Comparison of ENCODE assay signal across 10 cellular contexts in the genomic region with DNA sequence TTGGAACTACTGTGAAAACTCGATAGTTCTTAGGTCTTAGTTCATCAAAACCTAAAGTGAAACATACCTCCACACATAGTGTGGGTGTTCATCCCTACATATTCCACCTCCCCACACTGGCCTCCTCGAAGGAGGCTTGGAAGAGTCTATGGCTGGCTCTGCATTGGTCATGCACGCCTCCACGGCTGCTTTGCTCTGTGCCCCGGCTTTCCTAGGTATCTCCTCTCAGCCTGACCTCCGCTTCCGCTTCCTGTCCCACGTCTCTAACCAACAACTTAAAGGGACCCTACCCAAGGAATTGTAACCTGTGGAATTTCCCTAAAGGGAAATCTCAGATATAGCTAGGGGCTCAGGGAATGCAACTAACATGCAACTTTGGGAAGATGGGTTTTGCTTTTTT.
DNase-seq lines count a peak whose midpoint lies in the region; ATAC-seq, FAIRE-seq and TF ChIP-seq lines count a peak whose summit lies in the region.
"Had no signal": no experiment of that assay in that cellular context is flagged by ENCODE, and none has a peak within 500 bp of the region (broad histone marks: within the 10 kb centered on the region; RNA-seq: fewer than 3 reads in every experiment).

No MANE protein-coding gene starts in this region.

- H3K36me3 ChIP-seq in GM12878 (ENCODE audit: control insufficient read depth in 2 of 2, insufficient read depth in 2 of 2, low read length in 1 of 2) (no peaks in the 10 kb centered on the region), right lobe of liver (no peaks in the 10 kb centered on the region), vagina (no peaks in the 10 kb centered on the region)

- no peaks in the 10 kb centered on the region for H4K20me1 ChIP-seq in GM12878 (ENCODE audit: control insufficient read depth, insufficient read depth)

- TF ChIP-seq CTCF in GM12878 (IDR thresholded peaks at IDR 0.05 in 2 of 3, conservative IDR thresholded peaks at IDR 0.05 in 1 of 3; ENCODE audit: control insufficient read depth in 2 of 3, extremely low read depth in 1 of 3, insufficient read depth in 1 of 3, low read depth in 3 of 3, low read length in 3 of 3) (no peak), right lobe of liver (IDR thresholded peaks at IDR 0.05) (no peak), vagina (IDR thresholded peaks at IDR 0.05) (no peak)

- intact Hi-C loops in Right ventricle myocardium inferior (cut with DNase I) = no loop called here
- intact Hi-C loops in cardiac septum (cut with DNase I) = no loop called here
- intact Hi-C loops in GM12878 (cut with micrococcal nuclease; ENCODE audit: unreplicated experiment) = no loop called here
- intact Hi-C loops in right lobe of liver (cut with DNase I) = no loop called here
- intact Hi-C loops in vagina (cut with DNase I) = no loop called here

- no peak overlapping the region for H3K9ac ChIP-seq in GM12878 (ENCODE audit: control insufficient read depth, insufficient read depth, low read length)

- 0 out of 2 replicates have a peak overlapping the region, but pooled peaks have one; percentile 12 for H2AFZ ChIP-seq in GM12878 (ENCODE audit: control insufficient read depth, low read depth, low read length)

- TF ChIP-seq POLR2A in GM12878 (IDR thresholded peaks at IDR 0.05; ENCODE audit: low read depth, low read length) (no peak), right lobe of liver (IDR thresholded peaks at IDR 0.05) (peak; percentile 43), vagina (IDR thresholded peaks at IDR 0.05) (no peak)

- ATAC-seq in Right ventricle myocardium inferior = peak; percentile 50
- peak; percentile 48 for ATAC-seq in GM12878
- ATAC-seq in right lobe of liver = peak; percentile 66 to 93 (median 82)
- no peak for ATAC-seq in HG03469 (IDR thresholded peaks at IDR 0.05; ENCODE audit: unreplicated experiment)
- no peak for ATAC-seq in HG02610 (IDR thresholded peaks at IDR 0.05; ENCODE audit: unreplicated experiment)

- 52% methylated on average over 8 of the region's 8 CpGs for WGBS in GM12878 (ENCODE audit: insufficient coverage, insufficient replicate concordance, low lambda C conversion rate, missing lambda C conversion rate)
- 26% methylated on average over 8 of the region's 8 CpGs for WGBS in right lobe of liver (ENCODE audit: insufficient coverage, low coverage, low lambda C conversion rate, missing lambda C conversion rate)

- BruUV-seq in GM12878 (replicated peaks; lab: Mats Ljungman, UMichigan) = no TSS peak

- in situ Hi-C loops in GM12878 (cut with MboI) = no loop called here

- H3K79me2 ChIP-seq in GM12878 (ENCODE audit: control insufficient read depth, insufficient read depth, low read length) = no peaks in the 10 kb centered on the region

- POLR2A ChIA-PET in GM12878 (lab: Charles Lee) = interaction anchor here (1.3 kb wide), 1 partner anchor 12 kb away, joined by 3 read pairs; no protein-coding TSS in a partner anchor

- H3K4me3 ChIP-seq in GM12878 (no peak overlapping the region), right lobe of liver (peak overlapping the region; percentile 3 to 46 (median 14)), vagina (peak overlapping the region; percentile 2 to 19)

- H3K27me3 ChIP-seq in GM12878 (replicated peaks in 1 of 2; ENCODE audit: control insufficient read depth in 2 of 2, insufficient read depth in 2 of 2, low read length in 1 of 2) = no peaks in the 10 kb centered on the region
- H3K27me3 ChIP-seq in right lobe of liver = no peaks in the 10 kb centered on the region
- H3K27me3 ChIP-seq in vagina = no peaks in the 10 kb centered on the region

- SMC1A ChIA-PET in GM12878 (lab: Charles Lee; ENCODE audit: uncharacterized antibody, unreplicated experiment) = interaction anchor here (1.0 to 1.4 kb wide), 2 partner anchors 68 to 213 kb away, joined by 3 read pairs; no protein-coding TSS in a partner anchor

- CTCF ChIA-PET in GM12878 (lab: Yijun Ruan, JAX) = interaction anchor here (1.7 to 3.7 kb wide), 2 partner anchors 15 to 33 kb away, joined by 4 to 23 read pairs; no protein-coding TSS in a partner anchor

- H3K4me1 ChIP-seq in GM12878 (ENCODE audit: control insufficient read depth, insufficient read depth, low read length) (no peaks in the 10 kb centered on the region), right lobe of liver (no peaks in the 10 kb centered on the region), vagina (peaks cover 26% of the 10 kb centered on the region)

- H3K4me2 ChIP-seq in GM12878 (ENCODE audit: control insufficient read depth, insufficient read depth) = no peak overlapping the region

- H3K27ac ChIP-seq in GM12878 (ENCODE audit: control insufficient read depth, insufficient read depth) (no peak overlapping the region), right lobe of liver (no peak overlapping the region), vagina (no peak overlapping the region)
- H3K27ac ChIP-seq: C4-2B had no signal

- no peaks in the 10 kb centered on the region for H3K9me3 ChIP-seq in GM12878 (replicated peaks; ENCODE audit: control insufficient read depth, insufficient read depth, low read length)
- H3K9me3 ChIP-seq in right lobe of liver = no peaks in the 10 kb centered on the region
- H3K9me3 ChIP-seq in vagina = no peaks in the 10 kb centered on the region

- no peak for TF ChIP-seq EP300 in GM12878 (IDR thresholded peaks at IDR 0.05; ENCODE audit: borderline replicate concordance in 1 of 2, control insufficient read depth in 1 of 2, low read depth in 2 of 2, low read length in 2 of 2)

- TF ChIP-seq RAD21 in GM12878 (IDR thresholded peaks at IDR 0.05; ENCODE audit: insufficient read depth, low read depth, low read length) = no peak

- DNase-seq in Right ventricle myocardium inferior (ENCODE audit: missing footprints) (no peak), cardiac septum (ENCODE audit: low spot score) (no peak), GM12878 (ENCODE audit: low read depth, low spot score) (no peak), right lobe of liver (peak; percentile 35 to 63 (median 60)), vagina (ENCODE audit: extremely low spot score in 2 of 2) (no peak), AG08396 (ENCODE audit: low spot score) (no peak)
- DNase-seq: activated CD4-positive, alpha-beta T cell treated with anti-CD3 and anti-CD28 coated beads for 48 hours had no signal

- RAD21 ChIA-PET in GM12878 (lab: Charles Lee; ENCODE audit: unreplicated experiment) = no interaction called here

- no peak for FAIRE-seq in GM12878 (lab: Jason Lieb, UNC)

TF ChIP-seq in GM12878, 131 proteins besides CTCF, POLR2A, EP300 and RAD21 (continues in another document):
- TF ChIP-seq MEF2A (IDR thresholded peaks at IDR 0.05; ENCODE audit: insufficient read depth, low read depth, low read length) (no peak), POLR2AphosphoS5 (IDR thresholded peaks at IDR 0.05; ENCODE audit: low read length) (no peak), CHD1 (IDR thresholded peaks at IDR 0.05; ENCODE audit: low read depth, low read length) (no peak), EGR1 (IDR thresholded peaks at IDR 0.05; ENCODE audit: borderline replicate concordance in 1 of 2, low read depth in 2 of 2, low read length in 2 of 2) (no peak), EZH2 (IDR thresholded peaks at IDR 0.05; ENCODE audit: borderline replicate concordance, control insufficient read depth, low read depth, low read length) (no peak)
- TF ChIP-seq, protein P1, sequence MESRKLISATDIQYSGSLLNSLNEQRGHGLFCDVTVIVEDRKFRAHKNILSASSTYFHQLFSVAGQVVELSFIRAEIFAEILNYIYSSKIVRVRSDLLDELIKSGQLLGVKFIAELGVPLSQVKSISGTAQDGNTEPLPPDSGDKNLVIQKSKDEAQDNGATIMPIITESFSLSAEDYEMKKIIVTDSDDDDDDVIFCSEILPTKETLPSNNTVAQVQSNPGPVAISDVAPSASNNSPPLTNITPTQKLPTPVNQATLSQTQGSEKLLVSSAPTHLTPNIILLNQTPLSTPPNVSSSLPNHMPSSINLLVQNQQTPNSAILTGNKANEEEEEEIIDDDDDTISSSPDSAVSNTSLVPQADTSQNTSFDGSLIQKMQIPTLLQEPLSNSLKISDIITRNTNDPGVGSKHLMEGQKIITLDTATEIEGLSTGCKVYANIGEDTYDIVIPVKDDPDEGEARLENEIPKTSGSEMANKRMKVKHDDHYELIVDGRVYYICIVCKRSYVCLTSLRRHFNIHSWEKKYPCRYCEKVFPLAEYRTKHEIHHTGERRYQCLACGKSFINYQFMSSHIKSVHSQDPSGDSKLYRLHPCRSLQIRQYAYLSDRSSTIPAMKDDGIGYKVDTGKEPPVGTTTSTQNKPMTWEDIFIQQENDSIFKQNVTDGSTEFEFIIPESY (IDR thresholded peaks at IDR 0.05) = no peak
- TF ChIP-seq, protein P2, sequence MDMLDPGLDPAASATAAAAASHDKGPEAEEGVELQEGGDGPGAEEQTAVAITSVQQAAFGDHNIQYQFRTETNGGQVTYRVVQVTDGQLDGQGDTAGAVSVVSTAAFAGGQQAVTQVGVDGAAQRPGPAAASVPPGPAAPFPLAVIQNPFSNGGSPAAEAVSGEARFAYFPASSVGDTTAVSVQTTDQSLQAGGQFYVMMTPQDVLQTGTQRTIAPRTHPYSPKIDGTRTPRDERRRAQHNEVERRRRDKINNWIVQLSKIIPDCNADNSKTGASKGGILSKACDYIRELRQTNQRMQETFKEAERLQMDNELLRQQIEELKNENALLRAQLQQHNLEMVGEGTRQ (IDR thresholded peaks at IDR 0.05; ENCODE audit: borderline replicate concordance, low read depth, low read length) = no peak
- TF ChIP-seq, protein P3, sequence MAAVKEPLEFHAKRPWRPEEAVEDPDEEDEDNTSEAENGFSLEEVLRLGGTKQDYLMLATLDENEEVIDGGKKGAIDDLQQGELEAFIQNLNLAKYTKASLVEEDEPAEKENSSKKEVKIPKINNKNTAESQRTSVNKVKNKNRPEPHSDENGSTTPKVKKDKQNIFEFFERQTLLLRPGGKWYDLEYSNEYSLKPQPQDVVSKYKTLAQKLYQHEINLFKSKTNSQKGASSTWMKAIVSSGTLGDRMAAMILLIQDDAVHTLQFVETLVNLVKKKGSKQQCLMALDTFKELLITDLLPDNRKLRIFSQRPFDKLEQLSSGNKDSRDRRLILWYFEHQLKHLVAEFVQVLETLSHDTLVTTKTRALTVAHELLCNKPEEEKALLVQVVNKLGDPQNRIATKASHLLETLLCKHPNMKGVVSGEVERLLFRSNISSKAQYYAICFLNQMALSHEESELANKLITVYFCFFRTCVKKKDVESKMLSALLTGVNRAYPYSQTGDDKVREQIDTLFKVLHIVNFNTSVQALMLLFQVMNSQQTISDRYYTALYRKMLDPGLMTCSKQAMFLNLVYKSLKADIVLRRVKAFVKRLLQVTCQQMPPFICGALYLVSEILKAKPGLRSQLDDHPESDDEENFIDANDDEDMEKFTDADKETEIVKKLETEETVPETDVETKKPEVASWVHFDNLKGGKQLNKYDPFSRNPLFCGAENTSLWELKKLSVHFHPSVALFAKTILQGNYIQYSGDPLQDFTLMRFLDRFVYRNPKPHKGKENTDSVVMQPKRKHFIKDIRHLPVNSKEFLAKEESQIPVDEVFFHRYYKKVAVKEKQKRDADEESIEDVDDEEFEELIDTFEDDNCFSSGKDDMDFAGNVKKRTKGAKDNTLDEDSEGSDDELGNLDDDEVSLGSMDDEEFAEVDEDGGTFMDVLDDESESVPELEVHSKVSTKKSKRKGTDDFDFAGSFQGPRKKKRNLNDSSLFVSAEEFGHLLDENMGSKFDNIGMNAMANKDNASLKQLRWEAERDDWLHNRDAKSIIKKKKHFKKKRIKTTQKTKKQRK (IDR thresholded peaks at IDR 0.05; ENCODE audit: low read depth, low read length) = no peak

Comparison
In these comparisons a context has a peak if more than half of its experiments do, and no peak if none do; other contexts are left out.
1. ATAC-seq: peak in Right ventricle myocardium inferior (single experiment), GM12878 (single experiment) and right lobe of liver (4 of 4); none in HG03469 (single experiment) and HG02610 (single experiment).
2. DNase-seq: peak in right lobe of liver (3 of 3); none in Right ventricle myocardium inferior (single experiment), cardiac septum (single experiment), GM12878 (single experiment), vagina (0 of 2) and AG08396 (single experiment).